12 cellular contexts compared by ENCODE assay signal in genomic region chr9:13911473-13911872, GRCh38.
A peak's percentile ranks its signal among the peaks of the same experiment; 100 is the strongest.
DNase-seq lines count a peak whose midpoint lies in the region; ATAC-seq lines count a peak whose summit lies in the region.
"Had no signal": no experiment of that assay in that cellular context is flagged by ENCODE, and none has a peak within 500 bp of the region (broad histone marks: within the 10 kb centered on the region; RNA-seq: fewer than 3 reads in every experiment).

No MANE protein-coding gene starts in this region.

- H3K9me3 Mint-ChIP-seq in activated naive CD8-positive, alpha-beta T cell treated with anti-CD3 and anti-CD28 coated beads, Interleukin-2, amount 50 U/mL, for 24 hours = peaks cover 9% of the 10 kb centered on the region

- ATAC-seq in activated naive CD8-positive, alpha-beta T cell treated with anti-CD3 and anti-CD28 coated beads, Interleukin-2, amount 50 U/mL, for 24 hours = no peak
- no peak for ATAC-seq in GM21529 (IDR thresholded peaks at IDR 0.05; ENCODE audit: unreplicated experiment)
- ATAC-seq: CD8-positive, alpha-beta T cell had no signal

- no peaks in the 10 kb centered on the region for H3K4me1 Mint-ChIP-seq in activated naive CD8-positive, alpha-beta T cell treated with anti-CD3 and anti-CD28 coated beads, Interleukin-2, amount 50 U/mL, for 24 hours
- H3K4me1 Mint-ChIP-seq: CD14-positive monocyte had no signal

- H3K4me3 Mint-ChIP-seq in activated naive CD8-positive, alpha-beta T cell treated with anti-CD3 and anti-CD28 coated beads, Interleukin-2, amount 50 U/mL, for 24 hours = no peak overlapping the region
- H3K4me3 Mint-ChIP-seq: CD14-positive monocyte; CD8-positive, alpha-beta T cell had no signal

- no peaks in the 10 kb centered on the region for H3K36me3 Mint-ChIP-seq in activated naive CD8-positive, alpha-beta T cell treated with anti-CD3 and anti-CD28 coated beads, Interleukin-2, amount 50 U/mL, for 24 hours (ENCODE audit: low read depth)
- H3K36me3 Mint-ChIP-seq: CD14-positive monocyte; CD8-positive, alpha-beta T cell had no signal

- peak; percentile 35 for DNase-seq in NCI-H1105 treated with DMSO at 0.1 percent for 48 hours (lab: John Stamatoyannopoulos, UW)
- no peak for DNase-seq in NCI-H1105 (lab: John Stamatoyannopoulos, UW)
- DNase-seq in NCI-H2029 treated with DMSO at 0.1 percent for 48 hours (lab: John Stamatoyannopoulos, UW) = peak; percentile 18
- DNase-seq in NCI-H69 (lab: John Stamatoyannopoulos, UW) = peak; percentile 14
- no peak for DNase-seq in effector CD8-positive, alpha-beta T cell (lab: John Stamatoyannopoulos, UW)
- no peak for DNase-seq in activated naive CD8-positive, alpha-beta T cell treated with anti-CD3 and anti-CD28 coated beads, Interleukin-2, amount 50 U/mL, for 24 hours
- DNase-seq: CD8-positive, alpha-beta T cell; COR-L47; GF-D8; HCEC 1CT had no signal

- H3K27me3 Mint-ChIP-seq in activated naive CD8-positive, alpha-beta T cell treated with anti-CD3 and anti-CD28 coated beads, Interleukin-2, amount 50 U/mL, for 24 hours = no peaks in the 10 kb centered on the region

- H3K27ac Mint-ChIP-seq in activated naive CD8-positive, alpha-beta T cell treated with anti-CD3 and anti-CD28 coated beads, Interleukin-2, amount 50 U/mL, for 24 hours = no peak overlapping the region
- H3K27ac Mint-ChIP-seq: CD14-positive monocyte; CD8-positive, alpha-beta T cell had no signal

Comparison
In these comparisons a context has a peak if more than half of its experiments do, and no peak if none do; other contexts are left out.
1. DNase-seq: peak in NCI-H1105 treated with DMSO at 0.1 percent for 48 hours (single experiment), NCI-H2029 treated with DMSO at 0.1 percent for 48 hours (single experiment) and NCI-H69 (single experiment); none in NCI-H1105 (single experiment), effector CD8-positive, alpha-beta T cell (single experiment) and activated naive CD8-positive, alpha-beta T cell treated with anti-CD3 and anti-CD28 coated beads, Interleukin-2, amount 50 U/mL, for 24 hours (single experiment).